1 cellular context compared by ENCODE assay signal in the genomic region with DNA sequence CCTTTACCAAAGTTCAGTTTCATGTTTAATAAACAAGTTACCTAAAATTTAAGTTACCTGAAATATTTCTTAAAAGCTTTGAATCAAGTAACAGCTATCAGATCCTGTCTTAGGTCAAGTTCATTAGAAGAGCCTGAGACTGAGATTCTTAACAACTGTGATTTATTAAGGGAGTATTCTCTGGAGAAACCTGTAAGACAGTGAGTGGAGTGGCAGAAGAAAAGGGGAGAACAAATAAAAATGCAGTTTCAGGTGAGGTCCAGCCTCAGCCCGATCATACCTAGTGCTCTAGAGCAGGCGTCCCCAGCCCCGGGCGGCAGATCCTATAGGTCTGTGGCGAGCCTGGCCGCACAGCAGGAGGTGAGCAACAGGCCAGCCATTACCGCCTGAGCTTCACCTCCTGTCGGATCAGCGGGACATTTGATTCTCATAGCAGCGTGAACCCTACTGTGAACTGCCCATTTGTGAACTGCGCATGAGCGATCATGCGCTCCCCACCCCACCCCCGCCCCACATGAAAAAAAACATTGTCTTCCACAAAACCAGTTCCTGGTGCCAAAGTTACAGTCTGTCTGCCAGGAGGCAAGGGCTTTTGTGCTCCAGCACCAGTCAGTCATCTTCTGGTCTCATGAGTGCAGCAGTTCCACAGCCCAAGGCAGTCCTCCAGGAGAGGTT.
TF ChIP-seq lines count a peak whose summit lies in the region.

No MANE protein-coding gene starts in this region.

TF ChIP-seq in GM23338, 12 proteins besides CTCF, POLR2A, EP300 and RAD21:
- TF ChIP-seq, protein P1, sequence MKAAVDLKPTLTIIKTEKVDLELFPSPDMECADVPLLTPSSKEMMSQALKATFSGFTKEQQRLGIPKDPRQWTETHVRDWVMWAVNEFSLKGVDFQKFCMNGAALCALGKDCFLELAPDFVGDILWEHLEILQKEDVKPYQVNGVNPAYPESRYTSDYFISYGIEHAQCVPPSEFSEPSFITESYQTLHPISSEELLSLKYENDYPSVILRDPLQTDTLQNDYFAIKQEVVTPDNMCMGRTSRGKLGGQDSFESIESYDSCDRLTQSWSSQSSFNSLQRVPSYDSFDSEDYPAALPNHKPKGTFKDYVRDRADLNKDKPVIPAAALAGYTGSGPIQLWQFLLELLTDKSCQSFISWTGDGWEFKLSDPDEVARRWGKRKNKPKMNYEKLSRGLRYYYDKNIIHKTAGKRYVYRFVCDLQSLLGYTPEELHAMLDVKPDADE (IDR thresholded peaks at IDR 0.05), result no peak
- TF ChIP-seq ZNF462 (CRISPR knock-in tag; IDR thresholded peaks at IDR 0.05) (no peak), ZNF331 (CRISPR knock-in tag; IDR thresholded peaks at IDR 0.05; ENCODE audit: low read depth) (no peak), STAT1 (IDR thresholded peaks at IDR 0.05; ENCODE audit: unreplicated experiment) (no peak), POLR2AphosphoS5 (IDR thresholded peaks at IDR 0.05; ENCODE audit: low read depth) (no peak), CREB1 (CRISPR knock-in tag; IDR thresholded peaks at IDR 0.05; ENCODE audit: low read depth) (no peak)
- TF ChIP-seq, protein P2, sequence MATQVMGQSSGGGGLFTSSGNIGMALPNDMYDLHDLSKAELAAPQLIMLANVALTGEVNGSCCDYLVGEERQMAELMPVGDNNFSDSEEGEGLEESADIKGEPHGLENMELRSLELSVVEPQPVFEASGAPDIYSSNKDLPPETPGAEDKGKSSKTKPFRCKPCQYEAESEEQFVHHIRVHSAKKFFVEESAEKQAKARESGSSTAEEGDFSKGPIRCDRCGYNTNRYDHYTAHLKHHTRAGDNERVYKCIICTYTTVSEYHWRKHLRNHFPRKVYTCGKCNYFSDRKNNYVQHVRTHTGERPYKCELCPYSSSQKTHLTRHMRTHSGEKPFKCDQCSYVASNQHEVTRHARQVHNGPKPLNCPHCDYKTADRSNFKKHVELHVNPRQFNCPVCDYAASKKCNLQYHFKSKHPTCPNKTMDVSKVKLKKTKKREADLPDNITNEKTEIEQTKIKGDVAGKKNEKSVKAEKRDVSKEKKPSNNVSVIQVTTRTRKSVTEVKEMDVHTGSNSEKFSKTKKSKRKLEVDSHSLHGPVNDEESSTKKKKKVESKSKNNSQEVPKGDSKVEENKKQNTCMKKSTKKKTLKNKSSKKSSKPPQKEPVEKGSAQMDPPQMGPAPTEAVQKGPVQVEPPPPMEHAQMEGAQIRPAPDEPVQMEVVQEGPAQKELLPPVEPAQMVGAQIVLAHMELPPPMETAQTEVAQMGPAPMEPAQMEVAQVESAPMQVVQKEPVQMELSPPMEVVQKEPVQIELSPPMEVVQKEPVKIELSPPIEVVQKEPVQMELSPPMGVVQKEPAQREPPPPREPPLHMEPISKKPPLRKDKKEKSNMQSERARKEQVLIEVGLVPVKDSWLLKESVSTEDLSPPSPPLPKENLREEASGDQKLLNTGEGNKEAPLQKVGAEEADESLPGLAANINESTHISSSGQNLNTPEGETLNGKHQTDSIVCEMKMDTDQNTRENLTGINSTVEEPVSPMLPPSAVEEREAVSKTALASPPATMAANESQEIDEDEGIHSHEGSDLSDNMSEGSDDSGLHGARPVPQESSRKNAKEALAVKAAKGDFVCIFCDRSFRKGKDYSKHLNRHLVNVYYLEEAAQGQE (IDR thresholded peaks at IDR 0.05; ENCODE audit: unreplicated experiment), result no peak
